Comparison of ENCODE assay signal across 17 cellular contexts in the genomic region with DNA sequence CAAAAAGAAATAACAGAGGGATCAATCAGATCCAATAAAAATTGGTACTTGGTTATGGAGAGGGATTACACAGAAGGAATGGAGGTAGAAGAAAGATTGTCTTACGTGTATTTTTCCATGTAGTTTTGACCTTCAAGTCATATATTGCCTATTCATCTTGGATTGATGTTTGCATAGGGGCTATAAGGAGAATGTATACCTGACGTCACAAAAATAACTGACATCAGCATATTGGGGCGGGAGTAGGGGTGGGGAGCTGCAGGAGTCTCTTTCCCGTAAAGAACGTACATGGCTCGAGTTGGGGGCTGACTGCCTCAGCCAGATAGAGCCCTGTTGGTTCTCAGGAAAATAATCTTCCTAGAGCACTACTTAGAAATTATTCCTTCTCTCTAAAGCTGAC.
"Had no signal": no experiment of that assay in that cellular context is flagged by ENCODE, and none has a peak within 500 bp of the region (broad histone marks: within the 10 kb centered on the region; RNA-seq: fewer than 3 reads in every experiment).

No MANE protein-coding gene starts in this region.

- H3K27me3 Mint-ChIP-seq: activated CD4-positive, alpha-beta memory T cell treated with anti-CD3 and anti-CD28 coated beads for 36 hours; activated naive CD8-positive, alpha-beta T cell treated with anti-CD3 and anti-CD28 coated beads, Interleukin-2, amount 50 U/mL, for 24 hours; effector memory CD8-positive, alpha-beta T cell; stimulated activated naive B cell treated with anti-CD40 and anti-IgM and Interleukin-4, amounts not matched to agents 10 μg/mL and 1 μg/mL and 100 μg/mL, for 72 hours had no signal

- H3K9me3 ChIP-seq: heart right ventricle, ovary, transverse colon had no signal

- DNase-seq: activated CD4-positive, alpha-beta memory T cell treated with anti-CD3 and anti-CD28 coated beads for 36 hours; activated gamma-delta T cell treated with Interleukin-2 at 50 U/mL for 16 hours; activated naive CD8-positive, alpha-beta T cell treated with anti-CD3 and anti-CD28 coated beads, Interleukin-2, amount 50 U/mL, for 24 hours; activated T-cell treated with anti-CD3 and anti-CD28 coated beads, Interleukin-2, amount 50 U/mL, for 4 hours; aorta; cerebellar nuclear complex; effector memory CD8-positive, alpha-beta T cell; heart right ventricle; left colon; ovary; stimulated activated CD4-positive, alpha-beta T cell treated with anti-CD3 and anti-CD28 coated beads, Interleukin-2, amount 100 ng/mL, for 48 hours; stimulated activated naive B cell treated with anti-CD40 and anti-IgM and Interleukin-4, amounts not matched to agents 10 μg/mL and 1 μg/mL and 100 μg/mL, for 72 hours; transverse colon had no signal

- H3K9me3 Mint-ChIP-seq: activated CD4-positive, alpha-beta memory T cell treated with anti-CD3 and anti-CD28 coated beads for 36 hours; activated naive CD8-positive, alpha-beta T cell treated with anti-CD3 and anti-CD28 coated beads, Interleukin-2, amount 50 U/mL, for 24 hours; activated T-cell treated with anti-CD3 and anti-CD28 coated beads, Interleukin-2, amount 50 U/mL, for 4 hours; effector memory CD8-positive, alpha-beta T cell; mesothelial cell of epicardium; neural crest cell; stimulated activated naive B cell treated with anti-CD40 and anti-IgM and Interleukin-4, amounts not matched to agents 10 μg/mL and 1 μg/mL and 100 μg/mL, for 72 hours had no signal

- H3K27ac Mint-ChIP-seq: effector memory CD8-positive, alpha-beta T cell; mesothelial cell of epicardium; stimulated activated naive B cell treated with anti-CD40 and anti-IgM and Interleukin-4, amounts not matched to agents 10 μg/mL and 1 μg/mL and 100 μg/mL, for 72 hours had no signal

- H3K4me3 ChIP-seq: heart right ventricle, lung, ovary, transverse colon had no signal

- H3K4me3 Mint-ChIP-seq: activated CD4-positive, alpha-beta memory T cell treated with anti-CD3 and anti-CD28 coated beads for 36 hours; activated naive CD8-positive, alpha-beta T cell treated with anti-CD3 and anti-CD28 coated beads, Interleukin-2, amount 50 U/mL, for 24 hours; activated T-cell treated with anti-CD3 and anti-CD28 coated beads, Interleukin-2, amount 50 U/mL, for 4 hours; effector memory CD8-positive, alpha-beta T cell; mesothelial cell of epicardium; neural crest cell; stimulated activated naive B cell treated with anti-CD40 and anti-IgM and Interleukin-4, amounts not matched to agents 10 μg/mL and 1 μg/mL and 100 μg/mL, for 72 hours had no signal

- H3K27me3 ChIP-seq: heart right ventricle, ovary, transverse colon had no signal

- H3K36me3 ChIP-seq: heart right ventricle, ovary, transverse colon had no signal

- H3K36me3 Mint-ChIP-seq: activated CD4-positive, alpha-beta memory T cell treated with anti-CD3 and anti-CD28 coated beads for 36 hours; mesothelial cell of epicardium; stimulated activated naive B cell treated with anti-CD40 and anti-IgM and Interleukin-4, amounts not matched to agents 10 μg/mL and 1 μg/mL and 100 μg/mL, for 72 hours had no signal

- H3K27ac ChIP-seq: ovary, transverse colon had no signal

- ATAC-seq: activated CD4-positive, CD25-positive, alpha-beta regulatory T cell treated with anti-CD3 and anti-CD28 coated beads, Interleukin-2, amount 50 U/mL, for 24 hours; activated naive CD8-positive, alpha-beta T cell treated with anti-CD3 and anti-CD28 coated beads, Interleukin-2, amount 50 U/mL, for 24 hours; activated T-cell treated with anti-CD3 and anti-CD28 coated beads, Interleukin-2, amount 50 U/mL, for 4 hours; effector memory CD8-positive, alpha-beta T cell; left colon; stimulated activated naive B cell treated with anti-CD40 and anti-IgM and Interleukin-4, amounts not matched to agents 10 μg/mL and 1 μg/mL and 100 μg/mL, for 72 hours had no signal
